In genomic region chr7:129095258-129095657, GRCh38 we compare ENCODE assay signal across 9 cellular contexts. TPM values are rescaled to one million over a fixed set of nuclear protein-coding genes. Genes with fewer than 3 reads are reported as not detected.
A peak's percentile ranks its signal among the peaks of the same experiment; 100 is the strongest.
DNase-seq lines count a peak whose midpoint lies in the region; ATAC-seq and TF ChIP-seq lines count a peak whose summit lies in the region.
"Had no signal": no experiment of that assay in that cellular context is flagged by ENCODE, and none has a peak within 500 bp of the region (broad histone marks: within the 10 kb centered on the region; RNA-seq: fewer than 3 reads in every experiment).

No MANE protein-coding gene starts in this region.

- H3K36me3 ChIP-seq in OCI-LY1 (ENCODE audit: insufficient read depth, low read length) (no peaks in the 10 kb centered on the region), aorta (ENCODE audit: control insufficient read depth in 1 of 2, insufficient read depth in 2 of 2, low read length in 1 of 2) (no peaks in the 10 kb centered on the region)
- H3K36me3 ChIP-seq: neutrophil had no signal

- H3K36me3 Mint-ChIP-seq in stimulated activated naive CD8-positive, alpha-beta T cell treated with anti-CD3 and anti-CD28 coated beads, Interleukin-15, Interleukin-2, amounts not matched to agents 100 ng/mL and 50 ng/mL, for 24 hours (ENCODE audit: low read depth) = no peaks in the 10 kb centered on the region

- H2AFZ ChIP-seq in OCI-LY1 (ENCODE audit: low read length) = peak overlapping the region; percentile 85

- no peaks in the 10 kb centered on the region for H3K9me2 ChIP-seq in OCI-LY1 (ENCODE audit: low read depth, low read length)

- H3K4me1 Mint-ChIP-seq in stimulated activated naive CD8-positive, alpha-beta T cell treated with anti-CD3 and anti-CD28 coated beads, Interleukin-15, Interleukin-2, amounts not matched to agents 100 ng/mL and 50 ng/mL, for 24 hours (ENCODE audit: low read depth) = peaks cover 17% of the 10 kb centered on the region

- H3K4me1 ChIP-seq in OCI-LY1 (ENCODE audit: insufficient read depth, low read length, severe bottlenecking) (peaks cover 33% of the 10 kb centered on the region), aorta (ENCODE audit: control insufficient read depth in 1 of 2, insufficient read depth in 2 of 2, low read length in 2 of 2) (no peaks in the 10 kb centered on the region)

- peak; percentile 4 for DNase-seq in activated effector memory CD4-positive, alpha-beta T cell treated with Interleukin-2 at 50 U/mL for 16 hours
- DNase-seq in activated effector memory CD4-positive, alpha-beta T cell treated with anti-CD3 and anti-CD28 coated beads, Interleukin-2, amount 50 U/mL, for 16 hours = no peak
- DNase-seq in NCI-H1694 (lab: John Stamatoyannopoulos, UW) (no peak), NCI-H1105 (lab: John Stamatoyannopoulos, UW) (no peak), aorta (no peak)

- peaks cover 3% of the 10 kb centered on the region for H3K27me3 Mint-ChIP-seq in stimulated activated naive CD8-positive, alpha-beta T cell treated with anti-CD3 and anti-CD28 coated beads, Interleukin-15, Interleukin-2, amounts not matched to agents 100 ng/mL and 50 ng/mL, for 24 hours

- no peak for TF ChIP-seq CTCF in OCI-LY1 (IDR thresholded peaks at IDR 0.05; ENCODE audit: low read length)

- H3K4me3 ChIP-seq in OCI-LY1 (ENCODE audit: low read depth, low read length, poor library complexity, severe bottlenecking) = no peak overlapping the region
- no peak overlapping the region for H3K4me3 ChIP-seq in aorta (ENCODE audit: low read length in 2 of 2)

- no peaks in the 10 kb centered on the region for H3K79me2 ChIP-seq in OCI-LY1 (ENCODE audit: insufficient read depth, low read length)

- no peak overlapping the region; the same call in 1 of the 2 replicates for H3K9ac ChIP-seq in OCI-LY1 (ENCODE audit: low read length)

- ATAC-seq in HG02623 (IDR thresholded peaks at IDR 0.05; ENCODE audit: unreplicated experiment) (peak; percentile 78), aorta (ENCODE audit: low FRiP score) (no peak)

- H3K27me3 ChIP-seq in OCI-LY1 (ENCODE audit: insufficient read depth, low read length) = no peaks in the 10 kb centered on the region
- no peaks in the 10 kb centered on the region for H3K27me3 ChIP-seq in aorta (ENCODE audit: control insufficient read depth in 1 of 2, insufficient read depth in 2 of 2, low read length in 1 of 2)
- H3K27me3 ChIP-seq: neutrophil had no signal

- H3K9me3 ChIP-seq in OCI-LY1 (ENCODE audit: low read length) (no peaks in the 10 kb centered on the region), aorta (ENCODE audit: control insufficient read depth, low read length) (no peaks in the 10 kb centered on the region)
- H3K9me3 ChIP-seq: neutrophil had no signal

- no peaks in the 10 kb centered on the region for H3K9me3 Mint-ChIP-seq in stimulated activated naive CD8-positive, alpha-beta T cell treated with anti-CD3 and anti-CD28 coated beads, Interleukin-15, Interleukin-2, amounts not matched to agents 100 ng/mL and 50 ng/mL, for 24 hours

- H3K27ac Mint-ChIP-seq in stimulated activated naive CD8-positive, alpha-beta T cell treated with anti-CD3 and anti-CD28 coated beads, Interleukin-15, Interleukin-2, amounts not matched to agents 100 ng/mL and 50 ng/mL, for 24 hours = peak overlapping the region; percentile 1

- H3F3A ChIP-seq in OCI-LY1 (ENCODE audit: insufficient read depth, low read length) = no peaks in the 10 kb centered on the region

- H3K27ac ChIP-seq in OCI-LY1 (ENCODE audit: low read depth, low read length, poor library complexity, severe bottlenecking) (peak overlapping the region; percentile 50), aorta (ENCODE audit: low read depth in 1 of 2, low read length in 2 of 2) (no peak overlapping the region)
- H3K27ac ChIP-seq: neutrophil had no signal

- H3K4me2 ChIP-seq in OCI-LY1 (ENCODE audit: low read length) = peak overlapping the region; percentile 23

- no peaks in the 10 kb centered on the region for H4K20me1 ChIP-seq in OCI-LY1 (ENCODE audit: insufficient read depth, low read length)

- H3K4me3 Mint-ChIP-seq in stimulated activated naive CD8-positive, alpha-beta T cell treated with anti-CD3 and anti-CD28 coated beads, Interleukin-15, Interleukin-2, amounts not matched to agents 100 ng/mL and 50 ng/mL, for 24 hours = no peak overlapping the region

- intact Hi-C loops in aorta (cut with DNase I) = no loop called here

- 61 to 70% methylated on average over 6 of the region's 6 CpGs for WGBS in aorta, 2 donors

RNA-seq across cellular contexts. Expression of gene TNPO3, which starts 40.3 kb away (rescaled TPM):
- 10 to 100 TPM; 27.2 to 31.4 TPM for total RNA-seq in aorta
- polyA plus RNA-seq in aorta = 10 to 100 TPM; 10.5 to 13.2 TPM

RNA-seq across cellular contexts. Expression of gene TSPAN33, which starts 49.2 kb away (rescaled TPM):
- total RNA-seq in aorta = 10 to 100 TPM in 1 of 2 donors, 1 to 10 TPM in 1; 8.3 to 16.5 TPM
- 1 to 10 TPM; 2.5 to 6.9 TPM for polyA plus RNA-seq in aorta
